9 cellular contexts compared by ENCODE assay signal in the genomic region with DNA sequence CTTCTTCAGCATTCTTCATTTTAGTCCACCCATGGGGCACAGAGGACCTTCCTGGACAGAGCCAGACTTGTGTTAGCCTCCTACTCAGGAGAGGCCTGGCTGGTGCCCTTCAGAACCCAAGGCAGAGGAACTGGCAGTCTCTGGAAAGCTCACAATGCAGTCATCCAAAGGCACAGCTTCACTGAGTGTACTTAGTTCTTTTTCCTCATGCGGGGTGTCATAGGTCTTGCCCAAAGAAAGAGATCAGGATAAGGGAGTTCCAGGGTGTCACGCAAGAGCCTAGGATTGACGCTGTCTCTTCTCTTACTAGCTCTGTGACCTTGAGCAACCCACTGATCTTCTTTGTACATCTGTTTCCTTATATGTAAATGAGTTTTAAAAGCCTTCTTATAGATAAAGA. TPM values are rescaled to one million over a fixed set of nuclear protein-coding genes. Genes with fewer than 3 reads are reported as not detected.
DNase-seq lines count a peak whose midpoint lies in the region; ATAC-seq lines count a peak whose summit lies in the region.
"Had no signal": no experiment of that assay in that cellular context is flagged by ENCODE, and none has a peak within 500 bp of the region (broad histone marks: within the 10 kb centered on the region; RNA-seq: fewer than 3 reads in every experiment).

No MANE protein-coding gene starts in this region.

- H3K27me3 ChIP-seq in naive thymus-derived CD4-positive, alpha-beta T cell (ENCODE audit: control insufficient read depth in 2 of 2, insufficient read depth in 2 of 2, low read length in 2 of 2) = no peaks in the 10 kb centered on the region

- peak overlapping the region; percentile 94 for H3K27ac ChIP-seq in cingulate gyrus (ENCODE audit: low read depth, low read length)
- no peak overlapping the region for H3K27ac ChIP-seq in naive thymus-derived CD4-positive, alpha-beta T cell (ENCODE audit: low read depth, low read length)

- CTCF ChIA-PET in naive thymus-derived CD4-positive, alpha-beta T cell (lab: Charles Lee) = no interaction called here

- no peaks in the 10 kb centered on the region for H3K9me3 ChIP-seq in naive thymus-derived CD4-positive, alpha-beta T cell (ENCODE audit: control insufficient read depth in 2 of 3, low read length in 3 of 3)

- no peak for DNase-seq in stimulated activated naive CD8-positive, alpha-beta T cell treated with anti-CD3 and anti-CD28 coated beads, Interleukin-15, amount 100 ng/mL, for 72 hours
- DNase-seq in naive thymus-derived CD4-positive, alpha-beta T cell = no peak
- DNase-seq in NCI-H2029 (lab: John Stamatoyannopoulos, UW) (no peak), NCI-H524 (lab: John Stamatoyannopoulos, UW) (no peak), NCI-H1105 (lab: John Stamatoyannopoulos, UW) (no peak), occipital lobe (lab: John Stamatoyannopoulos, UW) (no peak)
- DNase-seq: activated effector memory CD4-positive, alpha-beta T cell treated with anti-CD3 and anti-CD28 coated beads, Interleukin-2, amount 50 U/mL, for 16 hours had no signal

- no peak overlapping the region for H3K4me3 ChIP-seq in naive thymus-derived CD4-positive, alpha-beta T cell (ENCODE audit: low read length)

- intact Hi-C loops in naive thymus-derived CD4-positive, alpha-beta T cell (cut with micrococcal nuclease) = loop anchor here (2.0 kb wide), 2 partner anchors 19 to 33 kb away; no protein-coding TSS in a partner anchor

- POLR2A ChIA-PET in naive thymus-derived CD4-positive, alpha-beta T cell (lab: Charles Lee) = interaction anchor here (0.5 kb wide), 1 partner anchor 209 kb away, joined by 3 read pairs; no protein-coding TSS in a partner anchor

- H3K4me3 Mint-ChIP-seq in stimulated activated naive CD8-positive, alpha-beta T cell treated with anti-CD3 and anti-CD28 coated beads, Interleukin-15, Interleukin-2, amounts not matched to agents 100 ng/mL and 50 ng/mL, for 24 hours = no peak overlapping the region
- H3K4me3 Mint-ChIP-seq in stimulated activated naive CD8-positive, alpha-beta T cell treated with anti-CD3 and anti-CD28 coated beads, Interleukin-15, amount 100 ng/mL, for 72 hours = no peak overlapping the region
- H3K4me3 Mint-ChIP-seq in naive thymus-derived CD4-positive, alpha-beta T cell = peak overlapping the region in 3 of 10 donors; percentile 9 to 59 (median 46)

- peaks cover 5% of the 10 kb centered on the region for H3K9me3 Mint-ChIP-seq in stimulated activated naive CD8-positive, alpha-beta T cell treated with anti-CD3 and anti-CD28 coated beads, Interleukin-15, Interleukin-2, amounts not matched to agents 100 ng/mL and 50 ng/mL, for 24 hours
- H3K9me3 Mint-ChIP-seq in stimulated activated naive CD8-positive, alpha-beta T cell treated with anti-CD3 and anti-CD28 coated beads, Interleukin-15, amount 100 ng/mL, for 72 hours = peaks cover 4 to 12% of the 10 kb centered on the region in 2 donors
- H3K9me3 Mint-ChIP-seq in naive thymus-derived CD4-positive, alpha-beta T cell = peaks cover 0 to 13% (median 4%) of the 10 kb centered on the region in 11 donors

- H3K27me3 Mint-ChIP-seq in stimulated activated naive CD8-positive, alpha-beta T cell treated with anti-CD3 and anti-CD28 coated beads, Interleukin-15, Interleukin-2, amounts not matched to agents 100 ng/mL and 50 ng/mL, for 24 hours = no peaks in the 10 kb centered on the region
- H3K27me3 Mint-ChIP-seq in stimulated activated naive CD8-positive, alpha-beta T cell treated with anti-CD3 and anti-CD28 coated beads, Interleukin-15, amount 100 ng/mL, for 72 hours = no peaks in the 10 kb centered on the region
- H3K27me3 Mint-ChIP-seq in naive thymus-derived CD4-positive, alpha-beta T cell = no peaks in the 10 kb centered on the region

- peaks cover 0 to 9% of the 10 kb centered on the region in 2 donors for H3K4me1 ChIP-seq in naive thymus-derived CD4-positive, alpha-beta T cell (ENCODE audit: control insufficient read depth in 2 of 2, insufficient read depth in 2 of 2, low read length in 2 of 2)

- H3K4me1 Mint-ChIP-seq in stimulated activated naive CD8-positive, alpha-beta T cell treated with anti-CD3 and anti-CD28 coated beads, Interleukin-15, Interleukin-2, amounts not matched to agents 100 ng/mL and 50 ng/mL, for 24 hours (ENCODE audit: low read depth) = peaks cover 54% of the 10 kb centered on the region
- peaks cover 54% of the 10 kb centered on the region for H3K4me1 Mint-ChIP-seq in stimulated activated naive CD8-positive, alpha-beta T cell treated with anti-CD3 and anti-CD28 coated beads, Interleukin-15, amount 100 ng/mL, for 72 hours
- peaks cover 27 to 52% (median 42%) of the 10 kb centered on the region in 7 donors for H3K4me1 Mint-ChIP-seq in naive thymus-derived CD4-positive, alpha-beta T cell

- H3K36me3 Mint-ChIP-seq in stimulated activated naive CD8-positive, alpha-beta T cell treated with anti-CD3 and anti-CD28 coated beads, Interleukin-15, Interleukin-2, amounts not matched to agents 100 ng/mL and 50 ng/mL, for 24 hours (ENCODE audit: low read depth) = no peaks in the 10 kb centered on the region
- H3K36me3 Mint-ChIP-seq in naive thymus-derived CD4-positive, alpha-beta T cell = peaks cover 0 to 8% (median 0%) of the 10 kb centered on the region in 5 donors

- no peak for ATAC-seq in stimulated activated naive CD8-positive, alpha-beta T cell treated with anti-CD3 and anti-CD28 coated beads, Interleukin-15, amount 100 ng/mL, for 72 hours
- peak; percentile 29 for ATAC-seq in naive thymus-derived CD4-positive, alpha-beta T cell

- peak overlapping the region; percentile 72 for H3K27ac Mint-ChIP-seq in stimulated activated naive CD8-positive, alpha-beta T cell treated with anti-CD3 and anti-CD28 coated beads, Interleukin-15, Interleukin-2, amounts not matched to agents 100 ng/mL and 50 ng/mL, for 24 hours
- H3K27ac Mint-ChIP-seq in stimulated activated naive CD8-positive, alpha-beta T cell treated with anti-CD3 and anti-CD28 coated beads, Interleukin-15, amount 100 ng/mL, for 72 hours = peak overlapping the region in 1 of 2 donors; percentile 31
- peak overlapping the region in 7 of 9 donors; percentile 60 to 91 (median 77) for H3K27ac Mint-ChIP-seq in naive thymus-derived CD4-positive, alpha-beta T cell

- no peaks in the 10 kb centered on the region for H3K36me3 ChIP-seq in naive thymus-derived CD4-positive, alpha-beta T cell (ENCODE audit: control insufficient read depth in 2 of 3, insufficient read depth in 3 of 3, low read length in 3 of 3)

RNA-seq across cellular contexts. Expression of a gene that starts 58.7 kb away (rescaled TPM):
- 1 to 10 TPM; 2.5 to 9.1 (median 2.9) TPM for total RNA-seq in naive thymus-derived CD4-positive, alpha-beta T cell
- 1 to 10 TPM; 2.5 to 3.0 TPM for polyA plus RNA-seq in naive thymus-derived CD4-positive, alpha-beta T cell
- 41.6 TPM for total RNA-seq in occipital lobe
